8 cellular contexts compared by ENCODE assay signal in the genomic region with DNA sequence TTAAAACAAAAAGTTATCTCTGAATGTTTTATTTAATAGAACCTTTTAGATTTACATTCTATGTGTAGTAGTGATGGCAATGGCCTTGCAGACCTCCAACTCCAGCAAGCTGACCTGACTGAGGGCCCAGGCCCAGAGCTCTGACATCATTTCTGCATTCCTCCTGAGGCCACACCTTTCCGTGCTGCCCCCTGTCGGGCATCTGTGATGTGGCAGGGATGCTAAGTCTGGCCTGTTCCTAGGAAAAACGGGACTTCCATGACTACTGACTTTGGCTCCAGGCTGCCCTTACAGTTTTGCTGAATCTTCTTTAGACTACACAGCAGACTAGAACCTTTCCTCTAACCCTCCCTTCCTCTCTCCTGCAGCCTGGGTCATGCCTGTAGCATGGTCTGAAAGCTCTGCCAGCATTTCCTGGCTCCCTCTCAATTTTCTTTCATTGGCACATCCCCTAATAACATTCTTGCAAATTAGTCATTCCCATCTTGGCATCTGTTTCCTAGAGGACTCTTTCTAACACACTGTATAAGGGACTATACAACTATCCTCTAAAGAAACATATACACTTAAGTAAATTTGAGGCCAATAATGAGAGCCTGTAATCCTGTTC.
A peak's percentile ranks its signal among the peaks of the same experiment; 100 is the strongest.
DNase-seq lines count a peak whose midpoint lies in the region; ATAC-seq and TF ChIP-seq lines count a peak whose summit lies in the region.

No MANE protein-coding gene starts in this region.

- TF ChIP-seq CTCF in AG04450 (IDR thresholded peaks at IDR 0.05; ENCODE audit: low read depth, low read length), result peak; percentile 57
- peak; percentile 42 for TF ChIP-seq CTCF in GM20000 (IDR thresholded peaks at IDR 0.05; ENCODE audit: extremely low read depth, missing control alignments)
- no peak for TF ChIP-seq CTCF in CD4-positive, alpha-beta T cell (IDR thresholded peaks at IDR 0.05)

- H3K4me1 Mint-ChIP-seq in CD4-positive, alpha-beta T cell (ENCODE audit: low read depth), result no peaks in the 10 kb centered on the region

- DNase-seq in AG04450 (ENCODE audit: low read depth, low spot score), result no peak
- DNase-seq in GM20000 (ENCODE audit: low spot score), result peak; percentile 5
- peak; percentile 29 for DNase-seq in NCI-H526 treated with DMSO at 0.1 percent for 48 hours (lab: John Stamatoyannopoulos, UW)
- DNase-seq in fibroblast of the conjunctiva (ENCODE audit: low read depth), result peak; percentile 28
- DNase-seq in CD4-positive, alpha-beta T cell, result no peak
- no peak for DNase-seq in NCI-H2029 treated with DMSO at 0.1 percent for 48 hours (lab: John Stamatoyannopoulos, UW)

- no peak overlapping the region for H3K4me3 ChIP-seq in AG04450 (ENCODE audit: low read depth, low read length)

- H3K27ac Mint-ChIP-seq in CD4-positive, alpha-beta T cell, result no peak overlapping the region

- no peak for ATAC-seq in CD4-positive, alpha-beta T cell (ENCODE audit: poor library complexity)
- ATAC-seq in HG02763 (IDR thresholded peaks at IDR 0.05; ENCODE audit: unreplicated experiment), result no peak
- no peak for ATAC-seq in GM19467 (IDR thresholded peaks at IDR 0.05; ENCODE audit: unreplicated experiment)

- CTCF ChIA-PET in AG04450 (lab: Charles Lee), result interaction anchor here (0.5 to 1.3 kb wide), 3 partner anchors 10 to 160 kb away, joined by 3 to 5 read pairs (median 3); no protein-coding TSS in a partner anchor
- CTCF ChIA-PET in CD4-positive, alpha-beta T cell (lab: Charles Lee), result no interaction called here

- intact Hi-C loops in CD4-positive, alpha-beta T cell (cut with DNase I, micrococcal nuclease), result no loop called here

- H3K36me3 Mint-ChIP-seq in CD4-positive, alpha-beta T cell (ENCODE audit: low read depth), result no peaks in the 10 kb centered on the region

- no peaks in the 10 kb centered on the region for H3K27me3 Mint-ChIP-seq in CD4-positive, alpha-beta T cell

- no peak overlapping the region for H3K4me3 Mint-ChIP-seq in CD4-positive, alpha-beta T cell

- POLR2A ChIA-PET in AG04450 (lab: Yijun Ruan, JAX), result no interaction called here
- POLR2A ChIA-PET in CD4-positive, alpha-beta T cell (lab: Charles Lee), result no interaction called here

- no peak overlapping the region for H3K27ac ChIP-seq in AG04450 (ENCODE audit: low read depth, low read length)
- no peak overlapping the region for H3K27ac ChIP-seq in CD4-positive, alpha-beta T cell (ENCODE audit: low read depth, low read length)

- H3K9me3 ChIP-seq in AG04450 (ENCODE audit: control insufficient read depth, insufficient read depth, low read length), result no peaks in the 10 kb centered on the region
- no peaks in the 10 kb centered on the region for H3K9me3 ChIP-seq in CD4-positive, alpha-beta T cell (ENCODE audit: control insufficient read depth, low read length)

- no peaks in the 10 kb centered on the region for H3K27me3 ChIP-seq in AG04450 (ENCODE audit: control insufficient read depth, insufficient read depth, low read length)
- no peaks in the 10 kb centered on the region for H3K27me3 ChIP-seq in CD4-positive, alpha-beta T cell (ENCODE audit: control insufficient read depth, insufficient read depth, low read length)

- H3K9me3 Mint-ChIP-seq in CD4-positive, alpha-beta T cell, result no peaks in the 10 kb centered on the region

Comparison
In these comparisons a context has a peak if more than half of its experiments do, and no peak if none do; other contexts are left out.
1. DNase-seq: peak in GM20000 (single experiment), NCI-H526 treated with DMSO at 0.1 percent for 48 hours (single experiment) and fibroblast of the conjunctiva (single experiment); none in AG04450 (single experiment), CD4-positive, alpha-beta T cell (0 of 10) and NCI-H2029 treated with DMSO at 0.1 percent for 48 hours (single experiment).